Comparison of ENCODE assay signal across 1 cellular context in genomic region chr2:66095820-66096219, GRCh38.
TF ChIP-seq lines count a peak whose summit lies in the region.

No MANE protein-coding gene starts in this region.

TF ChIP-seq in HepG2, 621 proteins besides CTCF, POLR2A, EP300 and RAD21 (continued from another document):
- no peak for TF ChIP-seq E2F2 (CRISPR knock-in tag; IDR thresholded peaks at IDR 0.05; ENCODE audit: borderline replicate concordance)
- no peak for TF ChIP-seq ZNF12 (CRISPR knock-in tag; IDR thresholded peaks at IDR 0.05)
- TF ChIP-seq ZNF430 (CRISPR knock-in tag; IDR thresholded peaks at IDR 0.05) = no peak
